8 cellular contexts compared by ENCODE assay signal in the genomic region with DNA sequence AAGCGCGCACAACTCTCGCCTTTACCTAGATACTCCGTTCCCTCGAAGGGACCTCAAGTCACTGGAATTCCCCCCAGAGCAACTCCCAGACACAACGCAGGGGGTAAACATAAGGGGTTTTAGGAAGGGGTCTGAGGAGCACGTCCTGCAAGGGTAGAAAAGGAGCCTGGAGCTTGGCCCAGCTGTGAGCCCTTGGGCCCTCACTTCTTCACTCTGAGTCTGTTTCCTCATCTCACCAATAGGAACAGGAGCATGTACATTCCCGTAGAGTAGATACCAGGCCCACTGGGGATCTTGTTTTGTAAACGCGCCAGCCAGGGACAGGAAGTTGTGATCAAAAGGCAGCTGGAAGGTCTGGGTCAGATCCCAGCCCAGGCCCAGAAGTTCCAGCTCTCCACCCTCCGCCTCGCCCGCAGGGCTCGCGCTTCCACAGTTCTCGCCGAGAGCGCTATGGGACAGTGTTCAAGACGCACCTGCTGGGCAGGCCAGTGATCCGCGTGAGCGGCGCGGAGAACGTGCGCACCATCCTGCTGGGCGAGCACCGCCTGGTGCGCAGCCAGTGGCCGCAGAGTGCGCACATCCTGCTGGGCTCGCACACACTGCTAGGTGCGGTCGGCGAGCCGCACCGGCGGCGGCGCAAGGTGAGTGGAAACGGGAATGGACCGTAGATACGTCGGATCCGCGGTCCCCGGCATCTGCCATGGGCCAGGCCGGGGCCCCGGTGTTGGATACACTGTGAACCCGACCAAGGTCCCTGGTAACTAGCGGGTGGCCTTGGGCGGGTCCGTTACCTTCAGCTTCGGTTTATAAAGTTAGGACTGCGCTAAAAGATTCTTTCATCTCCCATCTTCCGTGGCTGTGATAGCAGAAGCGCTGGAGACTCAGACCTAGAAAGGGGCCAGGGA. TPM values are rescaled to one million over a fixed set of nuclear protein-coding genes. Genes with fewer than 3 reads are reported as not detected.
DNase-seq lines count a peak whose midpoint lies in the region; ATAC-seq and TF ChIP-seq lines count a peak whose summit lies in the region.

No MANE protein-coding gene starts in this region.

- ATAC-seq in naive B cell (ENCODE audit: low read depth in 2 of 2) (peak; percentile 69 to 72), HG03354 (IDR thresholded peaks at IDR 0.05; ENCODE audit: poor library complexity, severe bottlenecking, unreplicated experiment) (no peak)

- H3K36me3 ChIP-seq in BJ (ENCODE audit: control insufficient read depth, insufficient read depth, low read length) (no peaks in the 10 kb centered on the region), MG63 (no peaks in the 10 kb centered on the region)

- H3K27me3 Mint-ChIP-seq in naive B cell, result peaks cover 45 to 65% (median 52%) of the 10 kb centered on the region in 3 donors

- peak overlapping the region; percentile 75 to 93 (median 84) for H3K27ac Mint-ChIP-seq in naive B cell

- peaks cover 23 to 33% (median 24%) of the 10 kb centered on the region in 3 donors for H3K4me1 Mint-ChIP-seq in naive B cell

- H3K27me3 ChIP-seq in BJ (ENCODE audit: control insufficient read depth, insufficient read depth, low read length) (peaks cover 45% of the 10 kb centered on the region), MG63 (peaks cover under 1% of the 10 kb centered on the region; the same call in 1 of the 2 replicates)

- POLR2A ChIA-PET in BJ (lab: Charles Lee), result no interaction called here

- peaks cover 26 to 31% of the 10 kb centered on the region in 2 donors for H3K36me3 Mint-ChIP-seq in naive B cell

- H3K4me3 Mint-ChIP-seq in naive B cell, result peak overlapping the region; percentile 54 to 91 (median 84)

- H3K9me3 Mint-ChIP-seq in naive B cell, result no peaks in the 10 kb centered on the region

- H3K4me3 ChIP-seq in BJ (ENCODE audit: low read depth, low read length) (peak overlapping the region; percentile 32), MG63 (peak overlapping the region; percentile 39), epithelial cell of esophagus (ENCODE audit: low read length) (peak overlapping the region; percentile 0)

- DNase-seq in BJ (ENCODE audit: low read depth) (no peak), MG63 (no peak), epithelial cell of esophagus (ENCODE audit: low read depth) (peak; percentile 37), naive B cell (peak; percentile 39), GDM1 (lab: John Stamatoyannopoulos, UW) (no peak), NCI-H2171 (lab: John Stamatoyannopoulos, UW) (no peak), NCI-H1105 (lab: John Stamatoyannopoulos, UW) (no peak)

- TF ChIP-seq CTCF in BJ (IDR thresholded peaks at IDR 0.05; ENCODE audit: insufficient read depth, low read depth, low read length) (no peak), epithelial cell of esophagus (IDR thresholded peaks at IDR 0.05; ENCODE audit: insufficient read depth, low read depth, low read length, missing control alignments) (no peak)

- CTCF ChIA-PET in BJ (lab: Yijun Ruan, JAX), result interaction anchor here (0.6 to 8.6 kb wide), 13 partner anchors 9 to 297 kb away, joined by 3 to 73 read pairs (median 4); no protein-coding TSS in a partner anchor

- no peaks in the 10 kb centered on the region for H3K9me3 ChIP-seq in MG63

RNA-seq across cellular contexts. Expression of gene CYP26C1, which starts 1.2 kb away (rescaled TPM):
- 0.05 and 0.09 TPM in 2 replicates for polyA plus RNA-seq in BJ (2011; rRNA removed)
- not detected in 2 replicates for polyA minus RNA-seq in BJ (2011; rRNA and poly(A)+ RNA removed)
- total RNA-seq in MG63 (2014; rRNA removed; shearing (Covaris generic); ENCODE audit: low replicate concordance), result not detected in 2 replicates
- polyA plus RNA-seq in naive B cell (ENCODE audit: low read depth in 6 of 6), result under 1 TPM in 1 of 6 donors, not detected in 5; 0.10 TPM

RNA-seq across cellular contexts. Expression of gene CYP26A1, which starts 11.8 kb away (rescaled TPM):
- polyA plus RNA-seq in BJ (2011; rRNA removed), result 0.06 TPM in 1 of 2 replicates, not detected in the other
- not detected in 2 replicates for polyA minus RNA-seq in BJ (2011; rRNA and poly(A)+ RNA removed)
- 0.30 and 0.32 TPM in 2 replicates for total RNA-seq in MG63 (2014; rRNA removed; shearing (Covaris generic); ENCODE audit: low replicate concordance)
- not detected for polyA plus RNA-seq in naive B cell (ENCODE audit: low read depth in 6 of 6)

Comparison
In these comparisons a context has a peak if more than half of its experiments do, and no peak if none do; other contexts are left out.
1. DNase-seq: peak in epithelial cell of esophagus (single experiment) and naive B cell (single experiment); none in BJ (single experiment), MG63 (single experiment), GDM1 (single experiment), NCI-H2171 (single experiment) and NCI-H1105 (single experiment).
2. Peak in every context shown above with its lines, with median percentiles within 50 percentile points of each other: H3K4me3 ChIP-seq.